Comparison of ENCODE assay signal across 1 cellular context in the genomic region with DNA sequence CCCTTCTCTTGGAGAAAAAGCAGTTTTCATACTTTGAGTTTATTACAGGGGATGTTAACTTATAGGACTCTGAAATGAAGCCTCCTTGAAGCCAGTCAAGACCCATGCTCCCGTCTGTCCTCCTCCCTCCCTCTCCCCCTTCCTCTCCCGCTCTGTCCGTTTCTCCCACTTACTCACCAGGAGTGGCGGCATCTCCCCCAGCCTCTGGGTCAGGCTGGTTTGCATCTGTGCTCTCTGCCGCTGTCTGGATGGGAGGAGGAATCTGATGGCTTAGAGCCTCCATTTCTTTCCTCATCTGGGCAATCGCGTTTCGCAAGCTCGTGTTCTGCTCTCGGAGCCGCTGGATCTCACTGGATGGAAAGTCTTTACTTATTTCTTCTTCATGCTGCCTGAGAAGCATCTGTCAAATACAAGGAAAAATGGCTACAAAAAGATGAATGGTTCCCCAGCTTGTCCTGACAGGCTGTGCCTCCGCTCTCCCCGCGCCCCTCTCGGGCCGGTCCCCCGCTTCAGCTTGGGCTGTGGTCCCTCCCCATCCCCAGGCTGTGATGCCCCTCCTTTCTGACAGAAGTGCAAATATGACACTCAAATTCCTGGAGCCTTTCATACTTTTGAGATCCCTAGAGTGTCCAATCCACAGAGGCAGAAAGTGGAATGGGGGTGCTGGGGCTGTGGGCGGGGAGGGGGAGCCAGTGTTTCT.
A peak's percentile ranks its signal among the peaks of the same experiment; 100 is the strongest.
TF ChIP-seq lines count a peak whose summit lies in the region.

No MANE protein-coding gene starts in this region.

TF ChIP-seq in H1, 55 proteins besides CTCF, POLR2A, EP300 and RAD21:
- TF ChIP-seq EZH2 (IDR thresholded peaks at IDR 0.05; ENCODE audit: low read depth, low read length, severe bottlenecking) (peak; percentile 4), CTBP2 (IDR thresholded peaks at IDR 0.05; ENCODE audit: borderline replicate concordance, insufficient read depth, insufficient read length, low read length) (no peak), CREB1 (IDR thresholded peaks at IDR 0.05) (no peak), GTF2F1 (IDR thresholded peaks at IDR 0.05; ENCODE audit: borderline replicate concordance, low read depth, low read length) (no peak)
